In the genomic region with DNA sequence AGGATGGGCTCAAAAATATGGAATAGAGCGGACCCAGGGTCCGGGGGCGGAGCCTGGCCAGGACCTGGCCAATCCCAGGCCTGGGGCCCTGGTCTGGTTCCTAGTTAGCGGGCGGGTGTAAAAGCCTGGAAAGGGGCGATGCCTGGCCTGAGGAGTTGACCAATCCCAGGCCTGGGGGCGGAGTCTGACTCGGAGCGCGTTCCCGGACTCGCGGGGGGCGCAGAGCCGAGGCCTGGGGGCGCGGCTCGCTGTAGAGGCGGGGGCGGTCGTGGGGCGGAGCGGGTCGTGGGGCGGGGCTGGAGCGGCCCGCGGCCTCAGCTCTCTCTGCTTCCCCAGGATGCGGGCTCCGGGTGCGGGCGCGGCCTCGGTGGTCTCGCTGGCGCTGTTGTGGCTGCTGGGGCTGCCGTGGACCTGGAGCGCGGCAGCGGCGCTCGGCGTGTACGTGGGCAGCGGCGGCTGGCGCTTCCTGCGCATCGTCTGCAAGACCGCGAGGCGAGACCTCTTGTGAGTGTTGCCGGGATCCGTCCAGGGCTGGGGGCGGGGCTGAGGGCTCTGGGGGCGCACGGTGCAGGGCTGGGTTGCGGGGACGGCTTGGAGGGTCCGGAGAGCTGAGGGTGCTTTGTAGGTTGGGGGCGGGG, we compare ENCODE assay signal across 8 cellular contexts.
DNase-seq lines count a peak whose midpoint lies in the region; ATAC-seq, FAIRE-seq and TF ChIP-seq lines count a peak whose summit lies in the region.

TSS of gene SLC27A1 (plus strand) at position 321 of the 638 bp plus-strand sequence. CDS start at position 338, 17 bp downstream.

- in situ Hi-C loops in GM13977 (cut with MboI; ENCODE audit: low pct_unique_long_range_greater_than_20kb, low sequenced_read_pairs, unreplicated experiment), result no loop called here

- no peak for TF ChIP-seq CTCF in GM13977 (IDR thresholded peaks at IDR 0.05; ENCODE audit: extremely low read depth, insufficient read depth, missing control alignments)

- DNase-seq in GM13977 (ENCODE audit: low spot score) (peak; percentile 93), NCI-H1694 (lab: John Stamatoyannopoulos, UW) (peak; percentile 96), T-helper 2 cell (peak; percentile 79 to 95 (median 87)), astrocyte of the hippocampus (ENCODE audit: low read depth, low spot score) (peak; percentile 100), hepatic stellate cell (ENCODE audit: low spot score) (peak; percentile 96), putamen (ENCODE audit: low spot score) (peak; percentile 100), urothelium cell line (ENCODE audit: low spot score) (peak; percentile 93)

- peak; percentile 77 for ATAC-seq in HG02852 (IDR thresholded peaks at IDR 0.05; ENCODE audit: unreplicated experiment)

- no peak for FAIRE-seq in urothelium cell line (lab: Jason Lieb, UNC)

Comparison
In these comparisons a context has a peak if more than half of its experiments do, and no peak if none do; other contexts are left out.
1. Peak in every context shown above with its lines: DNase-seq and ATAC-seq.